25 cellular contexts compared by ENCODE assay signal in genomic region chr11:30440510-30440909, GRCh38.
"Had no signal": no experiment of that assay in that cellular context is flagged by ENCODE, and none has a peak within 500 bp of the region (broad histone marks: within the 10 kb centered on the region; RNA-seq: fewer than 3 reads in every experiment).

No MANE protein-coding gene starts in this region.

- H3K36me3 Mint-ChIP-seq: naive thymus-derived CD8-positive, alpha-beta T cell; stimulated activated effector memory CD8-positive, alpha-beta T cell treated with anti-CD3 and anti-CD28 coated beads, Interleukin-12 subunit alpha, Interleukin-12 subunit beta, amount 100 ng/mL, for 72 hours had no signal

- DNase-seq: glutamatergic neuron; hippocampal formation; kidney glomerular epithelial cell; left colon; lower lobe of right lung; mammary epithelial cell; mesenchymal stem cell; naive thymus-derived CD8-positive, alpha-beta T cell; nucleus accumbens; pancreas; posterior cingulate gyrus; small intestine; spleen; stimulated activated CD4-positive, alpha-beta T cell treated with anti-CD3 and anti-CD28 coated beads, Interleukin-4, amount 100 ng/mL, for 24 hours; stimulated activated naive CD4-positive, alpha-beta T cell; uterus had no signal

- ATAC-seq: left colon; lower lobe of right lung; naive thymus-derived CD8-positive, alpha-beta T cell; pancreas; sciatic nerve; stimulated activated effector memory CD8-positive, alpha-beta T cell treated with anti-CD3 and anti-CD28 coated beads, Interleukin-12 subunit alpha, Interleukin-12 subunit beta, amount 100 ng/mL, for 72 hours had no signal

- H3K27ac ChIP-seq: lower lobe of right lung, pancreas, prostate gland, spleen, suprapubic skin, tibial nerve, uterus had no signal

- H3K27me3 Mint-ChIP-seq: type B pancreatic cell had no signal

- H3K9me3 Mint-ChIP-seq: nephron; neural crest cell; stimulated activated effector memory CD8-positive, alpha-beta T cell treated with anti-CD3 and anti-CD28 coated beads, Interleukin-12 subunit alpha, Interleukin-12 subunit beta, amount 100 ng/mL, for 72 hours; stimulated activated naive CD8-positive, alpha-beta T cell treated with anti-CD3 and anti-CD28 coated beads, Interleukin-15, Interleukin-2, amounts not matched to agents 100 ng/mL and 50 ng/mL, for 24 hours had no signal

- H3K36me3 ChIP-seq: lower lobe of right lung, pancreas, prostate gland, spleen, suprapubic skin, tibial nerve, uterus had no signal

- H3K9me3 ChIP-seq: lower lobe of right lung, pancreas, prostate gland, spleen, suprapubic skin, tibial nerve, uterus had no signal

- H3K4me3 ChIP-seq: lower lobe of right lung, pancreas, prostate gland, spleen, suprapubic skin, tibial nerve, uterus had no signal

- H3K4me3 Mint-ChIP-seq: naive thymus-derived CD8-positive, alpha-beta T cell; nephron; neural crest cell; stimulated activated effector memory CD8-positive, alpha-beta T cell treated with anti-CD3 and anti-CD28 coated beads, Interleukin-12 subunit alpha, Interleukin-12 subunit beta, amount 100 ng/mL, for 72 hours; stimulated activated naive CD8-positive, alpha-beta T cell treated with anti-CD3 and anti-CD28 coated beads, Interleukin-15, Interleukin-2, amounts not matched to agents 100 ng/mL and 50 ng/mL, for 24 hours; type B pancreatic cell had no signal

- H3K4me1 Mint-ChIP-seq: naive thymus-derived CD8-positive, alpha-beta T cell; stimulated activated effector memory CD8-positive, alpha-beta T cell treated with anti-CD3 and anti-CD28 coated beads, Interleukin-12 subunit alpha, Interleukin-12 subunit beta, amount 100 ng/mL, for 72 hours had no signal

- H3K27me3 ChIP-seq: pancreas, spleen, suprapubic skin, tibial nerve, uterus had no signal

- H3K27ac Mint-ChIP-seq: nephron; stimulated activated effector memory CD8-positive, alpha-beta T cell treated with anti-CD3 and anti-CD28 coated beads, Interleukin-12 subunit alpha, Interleukin-12 subunit beta, amount 100 ng/mL, for 72 hours; stimulated activated naive CD8-positive, alpha-beta T cell treated with anti-CD3 and anti-CD28 coated beads, Interleukin-15, Interleukin-2, amounts not matched to agents 100 ng/mL and 50 ng/mL, for 24 hours; type B pancreatic cell had no signal

- H3K4me1 ChIP-seq: lower lobe of right lung, pancreas, prostate gland, spleen, suprapubic skin, tibial nerve, uterus had no signal
